ENCODE assay signal across 1 cellular context in genomic region chr7:152675761-152676636, GRCh38.
A peak's percentile ranks its signal among the peaks of the same experiment; 100 is the strongest.
TF ChIP-seq lines count a peak whose summit lies in the region.

Gene XRCC2 (minus strand): TSS chr7:152676141. CDS start chr7:152676079, 62 bp downstream.

TF ChIP-seq in SK-N-SH, 30 proteins besides CTCF, POLR2A, EP300 and RAD21 (continued from another document):
- TF ChIP-seq, protein P1, sequence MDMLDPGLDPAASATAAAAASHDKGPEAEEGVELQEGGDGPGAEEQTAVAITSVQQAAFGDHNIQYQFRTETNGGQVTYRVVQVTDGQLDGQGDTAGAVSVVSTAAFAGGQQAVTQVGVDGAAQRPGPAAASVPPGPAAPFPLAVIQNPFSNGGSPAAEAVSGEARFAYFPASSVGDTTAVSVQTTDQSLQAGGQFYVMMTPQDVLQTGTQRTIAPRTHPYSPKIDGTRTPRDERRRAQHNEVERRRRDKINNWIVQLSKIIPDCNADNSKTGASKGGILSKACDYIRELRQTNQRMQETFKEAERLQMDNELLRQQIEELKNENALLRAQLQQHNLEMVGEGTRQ (IDR thresholded peaks at IDR 0.05; ENCODE audit: borderline replicate concordance, low read depth, low read length): no peak
- TF ChIP-seq FOXM1 (IDR thresholded peaks at IDR 0.05; ENCODE audit: low read depth) (no peak), POLR2AphosphoS5 (IDR thresholded peaks at IDR 0.05; ENCODE audit: low read depth, low read length) (peak; percentile 99), NFIC (IDR thresholded peaks at IDR 0.05; ENCODE audit: borderline replicate concordance) (no peak), FOSL2 (IDR thresholded peaks at IDR 0.05; ENCODE audit: borderline replicate concordance, low read depth) (no peak), EZH2phosphoT487 (IDR thresholded peaks at IDR 0.05; ENCODE audit: borderline replicate concordance, low read depth) (no peak), TAF1 (IDR thresholded peaks at IDR 0.05; ENCODE audit: borderline replicate concordance, low read depth, low read length) (peak; percentile 83), SIN3A (IDR thresholded peaks at IDR 0.05; ENCODE audit: borderline replicate concordance, low read depth, low read length) (peak; percentile 100), RXRA (IDR thresholded peaks at IDR 0.05; ENCODE audit: borderline replicate concordance, low read depth) (no peak), NRF1 (IDR thresholded peaks at IDR 0.05; ENCODE audit: low read depth, low read length) (peak; percentile 100), SMC3 (IDR thresholded peaks at IDR 0.05; ENCODE audit: low read depth, low read length) (no peak), RCOR1 (IDR thresholded peaks at IDR 0.05; ENCODE audit: low read length) (no peak)
- TF ChIP-seq, protein P2, sequence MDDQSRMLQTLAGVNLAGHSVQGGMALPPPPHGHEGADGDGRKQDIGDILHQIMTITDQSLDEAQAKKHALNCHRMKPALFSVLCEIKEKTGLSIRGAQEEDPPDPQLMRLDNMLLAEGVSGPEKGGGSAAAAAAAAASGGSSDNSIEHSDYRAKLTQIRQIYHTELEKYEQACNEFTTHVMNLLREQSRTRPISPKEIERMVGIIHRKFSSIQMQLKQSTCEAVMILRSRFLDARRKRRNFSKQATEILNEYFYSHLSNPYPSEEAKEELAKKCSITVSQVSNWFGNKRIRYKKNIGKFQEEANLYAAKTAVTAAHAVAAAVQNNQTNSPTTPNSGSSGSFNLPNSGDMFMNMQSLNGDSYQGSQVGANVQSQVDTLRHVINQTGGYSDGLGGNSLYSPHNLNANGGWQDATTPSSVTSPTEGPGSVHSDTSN (IDR thresholded peaks at IDR 0.05): no peak
- TF ChIP-seq, protein P3, sequence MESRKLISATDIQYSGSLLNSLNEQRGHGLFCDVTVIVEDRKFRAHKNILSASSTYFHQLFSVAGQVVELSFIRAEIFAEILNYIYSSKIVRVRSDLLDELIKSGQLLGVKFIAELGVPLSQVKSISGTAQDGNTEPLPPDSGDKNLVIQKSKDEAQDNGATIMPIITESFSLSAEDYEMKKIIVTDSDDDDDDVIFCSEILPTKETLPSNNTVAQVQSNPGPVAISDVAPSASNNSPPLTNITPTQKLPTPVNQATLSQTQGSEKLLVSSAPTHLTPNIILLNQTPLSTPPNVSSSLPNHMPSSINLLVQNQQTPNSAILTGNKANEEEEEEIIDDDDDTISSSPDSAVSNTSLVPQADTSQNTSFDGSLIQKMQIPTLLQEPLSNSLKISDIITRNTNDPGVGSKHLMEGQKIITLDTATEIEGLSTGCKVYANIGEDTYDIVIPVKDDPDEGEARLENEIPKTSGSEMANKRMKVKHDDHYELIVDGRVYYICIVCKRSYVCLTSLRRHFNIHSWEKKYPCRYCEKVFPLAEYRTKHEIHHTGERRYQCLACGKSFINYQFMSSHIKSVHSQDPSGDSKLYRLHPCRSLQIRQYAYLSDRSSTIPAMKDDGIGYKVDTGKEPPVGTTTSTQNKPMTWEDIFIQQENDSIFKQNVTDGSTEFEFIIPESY (IDR thresholded peaks at IDR 0.05; ENCODE audit: borderline replicate concordance, low read depth): no peak
TF ChIP-seq in SK-N-SH: peak in this region for 10.
